In the genomic region with DNA sequence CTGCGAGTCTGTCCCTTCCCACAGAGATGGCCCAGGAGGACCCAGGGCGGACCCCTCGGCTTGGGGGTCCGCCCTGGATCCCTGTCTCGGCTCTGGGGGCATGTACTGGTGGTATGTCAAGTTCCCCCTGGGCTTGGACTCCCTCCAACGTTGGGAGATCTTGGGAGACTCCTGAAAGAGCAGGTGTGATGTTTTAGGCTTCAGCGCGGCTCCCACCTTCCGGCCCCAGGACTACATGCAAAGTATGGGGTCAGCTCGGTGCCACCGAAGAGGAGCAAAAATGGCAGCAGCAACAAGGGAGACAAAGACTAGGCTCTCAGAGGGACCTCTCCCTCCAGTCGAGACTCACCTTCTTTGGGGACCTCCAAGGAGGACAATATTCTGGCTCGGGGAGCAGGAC, we compare ENCODE assay signal across 7 cellular contexts. TPM values are rescaled to one million over a fixed set of nuclear protein-coding genes. Genes with fewer than 3 reads are reported as not detected.
DNase-seq lines count a peak whose midpoint lies in the region; ATAC-seq, FAIRE-seq and TF ChIP-seq lines count a peak whose summit lies in the region.
"Had no signal": no experiment of that assay in that cellular context is flagged by ENCODE, and none has a peak within 500 bp of the region (broad histone marks: within the 10 kb centered on the region; RNA-seq: fewer than 3 reads in every experiment).

No MANE protein-coding gene starts in this region.

- no peaks in the 10 kb centered on the region for H3K9me3 ChIP-seq in HEK293 (ENCODE audit: control insufficient read depth, insufficient read depth, low read depth, low read length)
- H3K9me3 ChIP-seq in K562 (replicated peaks; ENCODE audit: control insufficient read depth, insufficient read depth, low read depth, low read length), result no peaks in the 10 kb centered on the region

- no peak for TF ChIP-seq RAD21 in K562 (CRISPR knock-in tag; conservative IDR thresholded peaks at IDR 0.05 in 1 of 2, IDR thresholded peaks at IDR 0.05 in 1 of 2)

- POLR2A ChIA-PET in HEK293 (lab: Yijun Ruan, JAX) (interaction anchor here (0.6 to 2.4 kb wide), 4 partner anchors 11 to 101 kb away, joined by 3 to 8 read pairs (median 4); a partner anchor contains a TSS), K562 (lab: Yijun Ruan, JAX) (interaction anchor here (0.8 to 1.5 kb wide), 3 partner anchors 10 to 33 kb away, joined by 3 to 10 read pairs (median 4); no protein-coding TSS in a partner anchor)

- no peaks in the 10 kb centered on the region for H3K9me1 ChIP-seq in K562 (ENCODE audit: control insufficient read depth, insufficient read depth, low read length)

- no TSS peak for BruUV-seq in K562 (replicated peaks; lab: Mats Ljungman, UMichigan)

- H3K36me3 ChIP-seq in HEK293 (ENCODE audit: control insufficient read depth in 2 of 2, insufficient read depth in 1 of 2, low read length in 2 of 2) (no peaks in the 10 kb centered on the region; a peak in 1 of 3 replicates), K562 (ENCODE audit: control insufficient read depth, insufficient read depth, low read length) (no peaks in the 10 kb centered on the region)

- peak overlapping the region; percentile 85 for H3K4me2 ChIP-seq in K562 (ENCODE audit: insufficient read depth, low read length)

- no peak for DNase-seq in K562 (ENCODE audit: extremely low read depth in 1 of 4, low spot score in 3 of 4)
- DNase-seq in progenitor cell of endocrine pancreas (ENCODE audit: low spot score, unreplicated experiment), result no peak
- DNase-seq in NCI-H128 (lab: John Stamatoyannopoulos, UW; ENCODE audit: unreplicated experiment), result no peak
- no peak for DNase-seq in AG20443 (ENCODE audit: low spot score)

- CTCF ChIA-PET in HEK293 (lab: Yijun Ruan, JAX), result interaction anchor here (1.0 to 3.8 kb wide), 3 partner anchors 9 to 40 kb away, joined by 5 to 35 read pairs (median 6); no protein-coding TSS in a partner anchor
- CTCF ChIA-PET in K562 (lab: Yijun Ruan, JAX; ENCODE audit: low intra/inter-chr PET ratio), result no interaction called here

- no peaks in the 10 kb centered on the region for H3K27me3 Mint-ChIP-seq in progenitor cell of endocrine pancreas

- no peaks in the 10 kb centered on the region for H4K20me1 ChIP-seq in K562 (replicated peaks; ENCODE audit: control insufficient read depth, insufficient read depth, low read length)

- H3K36me3 Mint-ChIP-seq in progenitor cell of endocrine pancreas (ENCODE audit: insufficient read depth), result peaks cover 2% of the 10 kb centered on the region

- no peak for TF ChIP-seq EP300 in K562 (IDR thresholded peaks at IDR 0.05; ENCODE audit: low read length)

- H3K27ac ChIP-seq in HEK293 (ENCODE audit: extremely low read depth, low read depth, low read length) (peak overlapping the region; percentile 67), K562 (ENCODE audit: extremely low read depth, low read depth, low read length) (no peak overlapping the region)

- no peaks in the 10 kb centered on the region for H3K27me3 ChIP-seq in K562 (ENCODE audit: control insufficient read depth in 2 of 2, insufficient read depth in 2 of 2, low read length in 2 of 2)

- peak overlapping the region; percentile 61 to 80; a peak in 3 of 4 replicates for H3K9ac ChIP-seq in K562 (ENCODE audit: insufficient read depth in 1 of 2, low read depth in 2 of 2, low read length in 2 of 2)

- H3K4me1 ChIP-seq in HEK293 (ENCODE audit: control insufficient read depth, insufficient read depth, low read length), result peaks cover 13% of the 10 kb centered on the region
- H3K4me1 ChIP-seq in K562 (replicated peaks in 1 of 2; ENCODE audit: control insufficient read depth in 2 of 2, insufficient read depth in 2 of 2, low read length in 2 of 2), result peaks cover 18 to 54% of the 10 kb centered on the region in 2 experiments

- ATAC-seq in K562, result no peak
- ATAC-seq in GM19467 (IDR thresholded peaks at IDR 0.05; ENCODE audit: unreplicated experiment), result no peak

- H2AFZ ChIP-seq in K562 (ENCODE audit: low read depth, low read length), result no peak overlapping the region

- peaks cover 16% of the 10 kb centered on the region for H3K4me1 Mint-ChIP-seq in progenitor cell of endocrine pancreas (ENCODE audit: low read depth)

- TF ChIP-seq CTCF in HEK293 (tag by site-specific recombination; IDR thresholded peaks at IDR 0.05) (no peak), K562 (IDR thresholded peaks at IDR 0.05 in 2 of 3, conservative IDR thresholded peaks at IDR 0.05 in 1 of 3; ENCODE audit: insufficient read depth in 2 of 3, low read depth in 1 of 3, low read length in 3 of 3) (no peak), progenitor cell of endocrine pancreas (IDR thresholded peaks at IDR 0.05; ENCODE audit: unreplicated experiment) (no peak)

- peak overlapping the region; percentile 80 for H3K4me3 Mint-ChIP-seq in progenitor cell of endocrine pancreas (ENCODE audit: low read depth)

- H3K27ac Mint-ChIP-seq in progenitor cell of endocrine pancreas, result peak overlapping the region; percentile 64

- TF ChIP-seq POLR2A in K562 (conservative IDR thresholded peaks at IDR 0.05), result no peak

- 62% methylated on average over 11 of the region's 13 CpGs for WGBS in K562 (ENCODE audit: insufficient coverage, low coverage, missing lambda C conversion rate)

- H3K9me3 Mint-ChIP-seq in progenitor cell of endocrine pancreas (ENCODE audit: low read depth), result no peaks in the 10 kb centered on the region

- no peak for FAIRE-seq in K562 (lab: Jason Lieb, UNC)

- intact Hi-C loops in K562 (cut with micrococcal nuclease), result loop anchor here (2.0 kb wide), 1 partner anchor 40 kb away; no protein-coding TSS in a partner anchor

- no peak overlapping the region for H3K4me3 ChIP-seq in HEK293 (ENCODE audit: low read depth, low read length)
- H3K4me3 ChIP-seq in K562, result peak overlapping the region; percentile 54

- in situ Hi-C loops in K562 (cut with MboI), result no loop called here

- peaks cover 7% of the 10 kb centered on the region; the same call in 1 of the 3 replicates for H3K79me2 ChIP-seq in K562 (ENCODE audit: control insufficient read depth, insufficient read depth, low read length)

RNA-seq across cellular contexts. Expression of a gene that starts 4.2 kb away (rescaled TPM):
- total RNA-seq in K562 (2011; cell fraction: chromatin; rRNA removed; ENCODE audit: low replicate concordance), result 1.8 and 3.4 TPM in 2 replicates
- 2.5 and 3.2 TPM in 2 replicates for total RNA-seq in K562 (2011; cell fraction: nucleolus; rRNA removed)
- 2.4 and 2.7 TPM in 2 replicates for total RNA-seq in K562 (2011; cell fraction: nucleoplasm; rRNA removed)
- total RNA-seq in K562 (2014; rRNA removed), result 0.27 and 0.45 TPM in 2 replicates
- total RNA-seq in K562 (2014; rRNA removed; fragmentation: Illumina TruSeq; extraction: Trizol), result 0.22 and 0.29 TPM in 2 replicates
- total RNA-seq in K562 (2015; rRNA removed; fragmentation: Illumina TruSeq; extraction: Trizol), result 0.49 and 0.51 TPM in 2 replicates
- total RNA-seq in K562 (2021), result 1.00 and 1.3 TPM in 2 replicates
- polyA plus RNA-seq in K562 (2011; rRNA removed), result 0.27 and 0.29 TPM in 2 replicates
- polyA plus RNA-seq in K562 (2011; cell fraction: cytosol; rRNA removed), result 0.37 and 0.70 TPM in 2 replicates
- 0.66 and 0.73 TPM in 2 replicates for polyA plus RNA-seq in K562 (2011; cell fraction: nucleus; rRNA removed)
- polyA plus RNA-seq in K562 (2012), result 0.50 and 0.64 TPM in 2 replicates
- 0.55 and 0.73 TPM in 2 replicates for polyA plus RNA-seq in K562 (2014; fragmentation: Illumina TruSeq; extraction: Trizol)
- polyA plus RNA-seq in K562 (2014; fragmentation: Nextera tagmentation; extraction: Ambion mirVana), result under 1 TPM in 1 of 2 experiments, not detected in 1; 0.08 TPM
- 0.84 and 0.91 TPM in 2 replicates for polyA plus RNA-seq in K562 (2014; rRNA removed)
- polyA minus RNA-seq in K562 (2011; rRNA and poly(A)+ RNA removed), result 0.35 and 0.51 TPM in 2 replicates
- polyA minus RNA-seq in K562 (2011; cell fraction: cytosol; rRNA and poly(A)+ RNA removed), result not detected in 2 replicates
- polyA minus RNA-seq in K562 (2011; cell fraction: nucleus; rRNA and poly(A)+ RNA removed), result 0.67 and 0.78 TPM in 2 replicates
- 2.0 and 2.1 TPM in 2 replicates for total RNA-seq in progenitor cell of endocrine pancreas

RNA-seq across cellular contexts. Expression of a gene that starts 19.5 kb away (rescaled TPM):
- not detected in 2 replicates for total RNA-seq in K562 (2011; cell fraction: chromatin; rRNA removed; ENCODE audit: low replicate concordance)
- total RNA-seq in K562 (2011; cell fraction: nucleolus; rRNA removed), result not detected in 2 replicates
- total RNA-seq in K562 (2011; cell fraction: nucleoplasm; rRNA removed), result not detected in 2 replicates
- total RNA-seq in K562 (2014; rRNA removed) (not detected in 2 replicates), K562 (2014; rRNA removed; fragmentation: Illumina TruSeq; extraction: Trizol) (not detected in 2 replicates), K562 (2015; rRNA removed; fragmentation: Illumina TruSeq; extraction: Trizol) (not detected in 2 replicates), K562 (2021) (not detected in 2 replicates), progenitor cell of endocrine pancreas (1.4 and 2.4 TPM in 2 replicates)
- polyA plus RNA-seq in K562 (2011; rRNA removed) (not detected in 2 replicates), K562 (2014; fragmentation: Illumina TruSeq; extraction: Trizol) (not detected in 2 replicates), K562 (2014; fragmentation: Nextera tagmentation; extraction: Ambion mirVana) (under 1 TPM; 0.03 to 0.04 TPM), K562 (2014; rRNA removed) (not detected in 2 replicates)
- polyA plus RNA-seq in K562 (2011; cell fraction: cytosol; rRNA removed), result not detected in 2 replicates
- polyA plus RNA-seq in K562 (2011; cell fraction: nucleus; rRNA removed), result not detected in 2 replicates
- polyA plus RNA-seq in K562 (2012), result 0.21 and 0.40 TPM in 2 replicates
- not detected in 2 replicates for polyA minus RNA-seq in K562 (2011; rRNA and poly(A)+ RNA removed)
- polyA minus RNA-seq in K562 (2011; cell fraction: cytosol; rRNA and poly(A)+ RNA removed), result not detected in 2 replicates
- polyA minus RNA-seq in K562 (2011; cell fraction: nucleus; rRNA and poly(A)+ RNA removed), result not detected in 2 replicates
- total RNA-seq: subcutaneous adipose tissue had no signal

RNA-seq across cellular contexts. Expression of a gene that starts 25.1 kb away (rescaled TPM):
- total RNA-seq in K562 (2011; cell fraction: chromatin; rRNA removed; ENCODE audit: low replicate concordance), result 10.4 and 13.7 TPM in 2 replicates
- 7.4 and 8.8 TPM in 2 replicates for total RNA-seq in K562 (2011; cell fraction: nucleolus; rRNA removed)
- total RNA-seq in K562 (2011; cell fraction: nucleoplasm; rRNA removed), result 10.0 and 11.1 TPM in 2 replicates
- 2.7 and 3.7 TPM in 2 replicates for total RNA-seq in K562 (2014; rRNA removed)
- total RNA-seq in K562 (2014; rRNA removed; fragmentation: Illumina TruSeq; extraction: Trizol), result 0.58 and 0.61 TPM in 2 replicates
- 1.4 and 1.7 TPM in 2 replicates for total RNA-seq in K562 (2015; rRNA removed; fragmentation: Illumina TruSeq; extraction: Trizol)
- total RNA-seq in K562 (2021), result 3.4 and 4.6 TPM in 2 replicates
- 1.4 and 2.1 TPM in 2 replicates for polyA plus RNA-seq in K562 (2011; rRNA removed)
- 2.3 and 3.3 TPM in 2 replicates for polyA plus RNA-seq in K562 (2011; cell fraction: cytosol; rRNA removed)
- polyA plus RNA-seq in K562 (2011; cell fraction: nucleus; rRNA removed), result 5.2 and 8.5 TPM in 2 replicates
- 3.2 and 5.2 TPM in 2 replicates for polyA plus RNA-seq in K562 (2012)
- polyA plus RNA-seq in K562 (2014; fragmentation: Illumina TruSeq; extraction: Trizol), result 1.5 and 2.6 TPM in 2 replicates
- under 1 TPM; 0.20 to 0.24 TPM for polyA plus RNA-seq in K562 (2014; fragmentation: Nextera tagmentation; extraction: Ambion mirVana)
- 4.7 and 6.1 TPM in 2 replicates for polyA plus RNA-seq in K562 (2014; rRNA removed)
- polyA minus RNA-seq in K562 (2011; rRNA and poly(A)+ RNA removed), result 1.1 and 1.6 TPM in 2 replicates
- 1.0 and 4.6 TPM in 2 replicates for polyA minus RNA-seq in K562 (2011; cell fraction: cytosol; rRNA and poly(A)+ RNA removed)
- 1.3 and 2.0 TPM in 2 replicates for polyA minus RNA-seq in K562 (2011; cell fraction: nucleus; rRNA and poly(A)+ RNA removed)
- 1.9 and 2.4 TPM in 2 replicates for total RNA-seq in progenitor cell of endocrine pancreas

RNA-seq across cellular contexts. Expression of a gene that starts 31.4 kb away (rescaled TPM):
- total RNA-seq in K562 (2011; cell fraction: chromatin; rRNA removed; ENCODE audit: low replicate concordance), result 23.8 and 28.5 TPM in 2 replicates
- total RNA-seq in K562 (2011; cell fraction: nucleolus; rRNA removed), result 10.5 and 17.9 TPM in 2 replicates
- total RNA-seq in K562 (2011; cell fraction: nucleoplasm; rRNA removed), result 18.7 and 19.0 TPM in 2 replicates
- total RNA-seq in K562 (2014; rRNA removed), result 0.14 and 0.78 TPM in 2 replicates
- total RNA-seq in K562 (2014; rRNA removed; fragmentation: Illumina TruSeq; extraction: Trizol), result 0.61 and 1.3 TPM in 2 replicates
- 0.40 and 0.49 TPM in 2 replicates for total RNA-seq in K562 (2015; rRNA removed; fragmentation: Illumina TruSeq; extraction: Trizol)
- total RNA-seq in K562 (2021), result 2.1 and 2.2 TPM in 2 replicates
- 0.54 and 0.57 TPM in 2 replicates for polyA plus RNA-seq in K562 (2011; rRNA removed)
- polyA plus RNA-seq in K562 (2011; cell fraction: cytosol; rRNA removed), result 0.16 and 0.67 TPM in 2 replicates
- polyA plus RNA-seq in K562 (2011; cell fraction: nucleus; rRNA removed), result 3.1 and 3.5 TPM in 2 replicates
- polyA plus RNA-seq in K562 (2012), result 1.4 and 1.7 TPM in 2 replicates
- 0.29 and 1.1 TPM in 2 replicates for polyA plus RNA-seq in K562 (2014; fragmentation: Illumina TruSeq; extraction: Trizol)
- under 1 TPM; 0.24 to 0.73 TPM for polyA plus RNA-seq in K562 (2014; fragmentation: Nextera tagmentation; extraction: Ambion mirVana)
- polyA plus RNA-seq in K562 (2014; rRNA removed), result 0.39 and 1.2 TPM in 2 replicates
- 0.63 TPM in 1 of 2 replicates, not detected in the other for polyA minus RNA-seq in K562 (2011; rRNA and poly(A)+ RNA removed)
- polyA minus RNA-seq in K562 (2011; cell fraction: cytosol; rRNA and poly(A)+ RNA removed), result not detected in 2 replicates
- 0.67 and 0.89 TPM in 2 replicates for polyA minus RNA-seq in K562 (2011; cell fraction: nucleus; rRNA and poly(A)+ RNA removed)
- total RNA-seq in progenitor cell of endocrine pancreas, result 0.55 and 1.0 TPM in 2 replicates

RNA-seq across cellular contexts. Expression of a gene that starts 37.2 kb away (rescaled TPM):
- 53.2 and 80.3 TPM in 2 replicates for total RNA-seq in K562 (2011; cell fraction: chromatin; rRNA removed; ENCODE audit: low replicate concordance)
- total RNA-seq in K562 (2011; cell fraction: nucleolus; rRNA removed), result 51.5 and 67.9 TPM in 2 replicates
- 56.0 and 63.6 TPM in 2 replicates for total RNA-seq in K562 (2011; cell fraction: nucleoplasm; rRNA removed)
- total RNA-seq in K562 (2014; rRNA removed) (15.5 and 17.2 TPM in 2 replicates), K562 (2014; rRNA removed; fragmentation: Illumina TruSeq; extraction: Trizol) (8.9 TPM in 2 replicates), K562 (2015; rRNA removed; fragmentation: Illumina TruSeq; extraction: Trizol) (5.0 TPM in 2 replicates), K562 (2021) (18.5 and 19.6 TPM in 2 replicates), progenitor cell of endocrine pancreas (5.4 and 6.9 TPM in 2 replicates)
- polyA plus RNA-seq in K562 (2011; rRNA removed) (3.2 and 5.0 TPM in 2 replicates), K562 (2014; fragmentation: Illumina TruSeq; extraction: Trizol) (7.9 and 8.8 TPM in 2 replicates), K562 (2014; fragmentation: Nextera tagmentation; extraction: Ambion mirVana) (1 to 10 TPM; 2.3 to 3.1 TPM), K562 (2014; rRNA removed) (16.3 and 18.3 TPM in 2 replicates)
- polyA plus RNA-seq in K562 (2011; cell fraction: cytosol; rRNA removed), result 2.2 and 4.8 TPM in 2 replicates
- 5.3 and 17.6 TPM in 2 replicates for polyA plus RNA-seq in K562 (2011; cell fraction: nucleus; rRNA removed)
- 4.8 and 9.2 TPM in 2 replicates for polyA plus RNA-seq in K562 (2012)
- polyA minus RNA-seq in K562 (2011; rRNA and poly(A)+ RNA removed), result 1.1 and 3.1 TPM in 2 replicates
- polyA minus RNA-seq in K562 (2011; cell fraction: cytosol; rRNA and poly(A)+ RNA removed), result 1.4 and 4.4 TPM in 2 replicates
- 3.2 and 5.3 TPM in 2 replicates for polyA minus RNA-seq in K562 (2011; cell fraction: nucleus; rRNA and poly(A)+ RNA removed)
